12 cellular contexts compared by ENCODE assay signal in the genomic region with DNA sequence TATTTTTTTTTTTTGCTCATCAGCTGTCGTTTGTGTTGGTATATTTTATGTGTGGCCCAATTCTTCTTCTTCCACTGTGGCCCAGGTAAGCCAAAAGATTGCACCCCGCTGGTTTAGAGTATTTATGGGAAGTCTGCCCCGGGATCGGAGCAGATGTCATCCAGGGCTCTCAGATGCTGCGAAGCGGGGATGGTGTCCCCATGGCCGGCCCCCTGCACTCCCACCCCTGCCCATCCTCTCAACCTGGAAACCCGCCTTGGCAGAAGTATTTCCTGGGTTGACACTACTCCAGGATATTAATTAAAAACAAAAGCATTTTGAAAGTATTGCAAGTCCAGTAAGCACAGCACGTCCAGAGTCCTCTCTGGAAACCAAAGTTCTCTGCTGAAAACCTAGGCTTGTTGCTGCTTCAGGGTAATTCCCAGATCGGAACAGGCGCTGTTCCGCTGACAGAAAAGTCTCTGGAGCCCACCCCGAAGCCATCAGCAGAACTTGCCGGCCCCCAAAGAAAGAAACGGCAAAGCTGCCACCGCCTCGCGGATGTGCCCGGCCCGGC. TPM values are rescaled to one million over a fixed set of nuclear protein-coding genes. Genes with fewer than 3 reads are reported as not detected.
A peak's percentile ranks its signal among the peaks of the same experiment; 100 is the strongest.
DNase-seq lines count a peak whose midpoint lies in the region; ATAC-seq, FAIRE-seq and TF ChIP-seq lines count a peak whose summit lies in the region.
"Had no signal": no experiment of that assay in that cellular context is flagged by ENCODE, and none has a peak within 500 bp of the region (broad histone marks: within the 10 kb centered on the region; RNA-seq: fewer than 3 reads in every experiment).

No MANE protein-coding gene starts in this region.

- no peak for ATAC-seq in lung (ENCODE audit: insufficient read depth, low FRiP score)
- ATAC-seq in HG02571 (IDR thresholded peaks at IDR 0.05; ENCODE audit: unreplicated experiment) = no peak
- ATAC-seq in esophagus mucosa = no peak

- H3K4me1 ChIP-seq in lung (ENCODE audit: control insufficient read depth in 2 of 2, insufficient read depth in 2 of 2, low read length in 2 of 2) = peaks cover 0 to 12% of the 10 kb centered on the region in 2 donors
- H3K4me1 ChIP-seq in tibial nerve = peaks cover 0 to 12% (median 0%) of the 10 kb centered on the region in 4 donors

- peak overlapping the region; percentile 28 for H3K4me3 Mint-ChIP-seq in activated naive CD4-positive, alpha-beta T cell treated with anti-CD3 and anti-CD28 coated beads for 36 hours
- H3K4me3 Mint-ChIP-seq: T-helper 1 cell treated with Interleukin-12 subunit alpha and Interleukin-12 subunit beta and Interleukin-4 antibody, amounts not matched to agents 30 μg/mL and 1 μg/mL, for 36 hours had no signal

- FAIRE-seq in bronchial epithelial cell (lab: Jason Lieb, UNC) = no peak
- FAIRE-seq: endometrium had no signal

- intact Hi-C loops in activated naive CD4-positive, alpha-beta T cell treated with anti-CD3 and anti-CD28 coated beads for 36 hours (cut with micrococcal nuclease) = no loop called here

- WGBS in lung, 2 donors = 34% methylated on average over 20 of the region's 20 CpGs
- 32 to 34% methylated on average over 20 of the region's 20 CpGs for WGBS in tibial nerve, 2 donors

- H3K27me3 ChIP-seq in bronchial epithelial cell (ENCODE audit: control insufficient read depth, insufficient read depth, low read length) = peaks cover 9% of the 10 kb centered on the region
- no peaks in the 10 kb centered on the region for H3K27me3 ChIP-seq in lung (ENCODE audit: control insufficient read depth, insufficient read depth)
- peaks cover 0 to 21% of the 10 kb centered on the region in 2 donors for H3K27me3 ChIP-seq in tibial nerve
- H3K27me3 ChIP-seq: MG63 had no signal

- TF ChIP-seq CTCF in bronchial epithelial cell (IDR thresholded peaks at IDR 0.05; ENCODE audit: insufficient read depth, low read length, severe bottlenecking) = no peak
- no peak for TF ChIP-seq CTCF in lung (IDR thresholded peaks at IDR 0.05; ENCODE audit: control extremely low read depth, extremely low read depth)
- no peak for TF ChIP-seq CTCF in tibial nerve (IDR thresholded peaks at IDR 0.05)

- no peaks in the 10 kb centered on the region for H3K9me3 Mint-ChIP-seq in activated naive CD4-positive, alpha-beta T cell treated with anti-CD3 and anti-CD28 coated beads for 36 hours
- H3K9me3 Mint-ChIP-seq: T-helper 1 cell treated with Interleukin-12 subunit alpha and Interleukin-12 subunit beta and Interleukin-4 antibody, amounts not matched to agents 30 μg/mL and 1 μg/mL, for 36 hours had no signal

- H3K9me3 ChIP-seq in lung (ENCODE audit: control insufficient read depth in 2 of 2, insufficient read depth in 1 of 2, low read length in 1 of 2) (no peaks in the 10 kb centered on the region), tibial nerve (no peaks in the 10 kb centered on the region)
- H3K9me3 ChIP-seq: MG63 had no signal

- TF ChIP-seq POLR2A in tibial nerve (IDR thresholded peaks at IDR 0.05) = no peak

- peaks cover 54% of the 10 kb centered on the region for H3K27me3 Mint-ChIP-seq in activated naive CD4-positive, alpha-beta T cell treated with anti-CD3 and anti-CD28 coated beads for 36 hours (ENCODE audit: low read depth)

- no peak overlapping the region for H3K27ac ChIP-seq in lung (ENCODE audit: low read depth in 1 of 2, low read length in 1 of 2)
- H3K27ac ChIP-seq in tibial nerve = peak overlapping the region in 1 of 4 donors; percentile 50

- no peaks in the 10 kb centered on the region for H3K36me3 ChIP-seq in bronchial epithelial cell (ENCODE audit: control insufficient read depth, insufficient read depth, low read length)
- H3K36me3 ChIP-seq in lung (ENCODE audit: control insufficient read depth in 2 of 2, insufficient read depth in 2 of 2, low read length in 2 of 2) = no peaks in the 10 kb centered on the region
- no peaks in the 10 kb centered on the region for H3K36me3 ChIP-seq in tibial nerve
- H3K36me3 ChIP-seq: MG63 had no signal

- CTCF ChIA-PET in activated naive CD4-positive, alpha-beta T cell treated with anti-CD3 and anti-CD28 coated beads for 36 hours (lab: Charles Lee) = interaction anchor here (0.7 kb wide), 1 partner anchor 47 kb away, joined by 3 read pairs; no protein-coding TSS in a partner anchor

- H3K4me3 ChIP-seq in bronchial epithelial cell (ENCODE audit: low read depth, low read length) = peak overlapping the region; percentile 7
- H3K4me3 ChIP-seq in lung = peak overlapping the region; percentile 18
- peak overlapping the region; percentile 33 to 65 (median 48) for H3K4me3 ChIP-seq in tibial nerve
- H3K4me3 ChIP-seq: MG63 had no signal

- no peak for TF ChIP-seq EP300 in tibial nerve (IDR thresholded peaks at IDR 0.05)

- H3K27ac Mint-ChIP-seq in activated naive CD4-positive, alpha-beta T cell treated with anti-CD3 and anti-CD28 coated beads for 36 hours = no peak overlapping the region
- H3K27ac Mint-ChIP-seq: T-helper 1 cell treated with Interleukin-12 subunit alpha and Interleukin-12 subunit beta and Interleukin-4 antibody, amounts not matched to agents 30 μg/mL and 1 μg/mL, for 36 hours had no signal

- no peaks in the 10 kb centered on the region for H3K36me3 Mint-ChIP-seq in activated naive CD4-positive, alpha-beta T cell treated with anti-CD3 and anti-CD28 coated beads for 36 hours (ENCODE audit: low read depth)

- no peak for DNase-seq in activated naive CD4-positive, alpha-beta T cell treated with anti-CD3 and anti-CD28 coated beads for 36 hours
- no peak for DNase-seq in activated naive CD4-positive, alpha-beta T cell (lab: John Stamatoyannopoulos, UW)
- DNase-seq in bronchial epithelial cell (ENCODE audit: low read depth) (no peak), lung (ENCODE audit: low spot score) (no peak), tibial nerve (ENCODE audit: low spot score in 2 of 2) (no peak), NCI-H2196 (lab: John Stamatoyannopoulos, UW; ENCODE audit: unreplicated experiment) (no peak)
- DNase-seq: MG63; stimulated activated CD4-positive, alpha-beta T cell treated with anti-CD3 and anti-CD28 coated beads, Interleukin-4, amount 100 ng/mL, for 24 hours had no signal

- peaks cover 2% of the 10 kb centered on the region for H3K4me1 Mint-ChIP-seq in activated naive CD4-positive, alpha-beta T cell treated with anti-CD3 and anti-CD28 coated beads for 36 hours (ENCODE audit: low read depth)

RNA-seq across cellular contexts. Expression of a gene that starts 0.8 kb away (rescaled TPM):
- under 1 TPM; 0.17 to 0.31 TPM for total RNA-seq in activated naive CD4-positive, alpha-beta T cell treated with anti-CD3 and anti-CD28 coated beads for 36 hours
- total RNA-seq in bronchial epithelial cell = not detected in 2 replicates
- total RNA-seq in lung = 10 to 100 TPM in 1 of 2 donors, 1 to 10 TPM in 1; 3.7 to 27.6 TPM
- 1 to 10 TPM; 2.6 to 4.2 TPM for polyA plus RNA-seq in lung
- total RNA-seq in tibial nerve = 10 to 100 TPM in 1 of 4 donors, 1 to 10 TPM in 3; 3.1 to 12.6 (median 4.7) TPM
- 3.0 TPM for total RNA-seq in esophagus mucosa
